Comparison of ENCODE assay signal across 13 cellular contexts in the genomic region with DNA sequence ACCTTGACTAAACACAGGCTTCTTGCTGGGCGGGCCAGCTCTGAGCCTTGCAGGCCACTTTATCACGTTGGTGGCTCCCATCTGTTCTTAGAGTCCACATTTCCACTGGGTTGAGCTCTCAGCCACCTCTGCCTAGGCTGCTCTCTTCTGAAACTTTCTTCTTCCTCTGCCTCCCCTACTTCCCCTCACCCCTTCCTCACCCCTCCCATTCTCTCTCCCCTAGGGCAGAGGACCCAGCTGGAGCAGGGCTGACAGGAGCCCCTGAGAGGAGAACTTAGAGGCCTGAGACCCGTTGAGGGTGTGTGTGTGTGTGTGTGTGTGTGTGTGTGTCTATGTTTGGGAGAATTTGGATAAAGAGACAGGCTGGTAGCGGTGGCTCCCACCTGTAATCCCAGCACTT. TPM values are rescaled to one million over a fixed set of nuclear protein-coding genes. Genes with fewer than 3 reads are reported as not detected.
A peak's percentile ranks its signal among the peaks of the same experiment; 100 is the strongest.
DNase-seq lines count a peak whose midpoint lies in the region; ATAC-seq, FAIRE-seq and TF ChIP-seq lines count a peak whose summit lies in the region.
"Had no signal": no experiment of that assay in that cellular context is flagged by ENCODE, and none has a peak within 500 bp of the region (broad histone marks: within the 10 kb centered on the region; RNA-seq: fewer than 3 reads in every experiment).

No MANE protein-coding gene starts in this region.

- H3K36me3 ChIP-seq in DND-41 (ENCODE audit: insufficient read depth, low read length) (no peaks in the 10 kb centered on the region), mucosa of rectum (ENCODE audit: control insufficient read depth in 2 of 2, insufficient read depth in 2 of 2, low read length in 2 of 2) (no peaks in the 10 kb centered on the region), small intestine (ENCODE audit: control insufficient read depth in 2 of 2, insufficient read depth in 2 of 2, low read length in 2 of 2) (no peaks in the 10 kb centered on the region)

- H3K9ac ChIP-seq in DND-41 (ENCODE audit: low read depth, low read length) (peak overlapping the region; percentile 74), mucosa of rectum (ENCODE audit: low read depth in 1 of 2, low read length in 2 of 2) (no peak overlapping the region)

- peak overlapping the region; percentile 100 for H3K27ac ChIP-seq in DND-41 (ENCODE audit: low read length)
- peak overlapping the region; percentile 31 to 44 for H3K27ac ChIP-seq in mucosa of rectum (ENCODE audit: low read depth in 2 of 2, low read length in 2 of 2)
- peak overlapping the region in 1 of 2 donors; percentile 89 for H3K27ac ChIP-seq in small intestine (ENCODE audit: low read depth in 1 of 2, low read length in 1 of 2)

- no peak for FAIRE-seq in small intestine (lab: Jason Lieb, UNC)

- H2AFZ ChIP-seq in DND-41 (ENCODE audit: low read depth, low read length) = no peak overlapping the region

- CTCF ChIA-PET in activated CD4-positive, alpha-beta memory T cell treated with anti-CD3 and anti-CD28 coated beads for 36 hours (lab: Charles Lee) = interaction anchor here (0.7 to 2.5 kb wide), 6 partner anchors 13 to 138 kb away, joined by 3 to 8 read pairs (median 4); no protein-coding TSS in a partner anchor

- peaks cover 39 to 67% (median 57%) of the 10 kb centered on the region in 3 donors for H3K4me1 Mint-ChIP-seq in IgD-negative memory B cell
- peaks cover 63% of the 10 kb centered on the region for H3K4me1 Mint-ChIP-seq in activated CD4-positive, alpha-beta memory T cell treated with anti-CD3 and anti-CD28 coated beads for 36 hours (ENCODE audit: low read depth)

- POLR2A ChIA-PET in activated CD4-positive, alpha-beta memory T cell treated with anti-CD3 and anti-CD28 coated beads for 36 hours (lab: Charles Lee) = interaction anchor here (1.0 to 17.1 kb wide), 4 partner anchors 18 to 136 kb away, joined by 3 to 426 read pairs (median 16); partner anchors contain the start of gene TMSB4X

- ATAC-seq in DND-41 (ENCODE audit: insufficient read depth, low read depth) = peak; percentile 48

- H4K20me1 ChIP-seq in DND-41 (ENCODE audit: insufficient read depth, low read length) = no peaks in the 10 kb centered on the region

- H3K27ac Mint-ChIP-seq in IgD-negative memory B cell = peak overlapping the region; percentile 84 to 96 (median 95)
- H3K27ac Mint-ChIP-seq in activated CD4-positive, alpha-beta memory T cell treated with anti-CD3 and anti-CD28 coated beads for 36 hours = peak overlapping the region; percentile 99

- no peak for TF ChIP-seq CTCF in DND-41 (IDR thresholded peaks at IDR 0.05; ENCODE audit: borderline replicate concordance, extremely low read depth, low read length, poor library complexity, severe bottlenecking)

- H3K4me1 ChIP-seq in DND-41 (ENCODE audit: insufficient read depth, low read length) = peaks cover 79% of the 10 kb centered on the region
- H3K4me1 ChIP-seq in mucosa of rectum (ENCODE audit: control insufficient read depth in 2 of 2, insufficient read depth in 2 of 2, low read length in 2 of 2) = peaks cover 15 to 22% of the 10 kb centered on the region in 2 donors
- H3K4me1 ChIP-seq in small intestine (ENCODE audit: control insufficient read depth in 2 of 2, insufficient read depth in 1 of 2, low read depth in 1 of 2, low read length in 1 of 2) = no peaks in the 10 kb centered on the region

- no peaks in the 10 kb centered on the region for H3K27me3 ChIP-seq in DND-41 (ENCODE audit: insufficient read depth, low read length, poor library complexity)
- no peaks in the 10 kb centered on the region for H3K27me3 ChIP-seq in mucosa of rectum (ENCODE audit: control insufficient read depth in 2 of 2, insufficient read depth in 2 of 2, low read length in 2 of 2)
- no peaks in the 10 kb centered on the region for H3K27me3 ChIP-seq in small intestine (ENCODE audit: control insufficient read depth in 2 of 2, insufficient read depth in 2 of 2, low read length in 2 of 2)

- 43 to 76% (median 66%) methylated on average over 4 of the region's 4 CpGs for WGBS in small intestine, 3 donors

- H3K4me3 ChIP-seq in DND-41 (ENCODE audit: low read depth in 1 of 2, low read length in 2 of 2) (peak overlapping the region in 1 of 2 experiments; percentile 54; a peak in 2 of 4 replicates), mucosa of rectum (ENCODE audit: low read length in 2 of 2) (no peak overlapping the region), small intestine (ENCODE audit: low read depth in 1 of 2, low read length in 2 of 2) (no peak overlapping the region)

- DNase-seq in DND-41 (peak; percentile 81), G401 (ENCODE audit: low spot score) (no peak), COR-L47 (lab: John Stamatoyannopoulos, UW) (no peak), DMS114 treated with DMSO at 0.1 percent for 48 hours (lab: John Stamatoyannopoulos, UW; ENCODE audit: unreplicated experiment) (no peak), small intestine (no peak)
- DNase-seq in activated CD4-positive, alpha-beta memory T cell treated with anti-CD3 and anti-CD28 coated beads for 36 hours = no peak
- DNase-seq: dermis blood vessel endothelial cell; hippocampal formation; NCI-H2171; stimulated activated CD4-positive, alpha-beta T cell treated with anti-CD3 and anti-CD28 coated beads, Interleukin-15, amount 100 ng/mL, for 24 hours had no signal

- in situ Hi-C loops in G401 (cut with HindIII; ENCODE audit: low sequenced_read_pairs) = no loop called here

- peaks cover 48% of the 10 kb centered on the region for H3K79me2 ChIP-seq in DND-41 (ENCODE audit: insufficient read depth, low read length)

- no peaks in the 10 kb centered on the region for H3K36me3 Mint-ChIP-seq in IgD-negative memory B cell
- peaks cover 2% of the 10 kb centered on the region for H3K36me3 Mint-ChIP-seq in activated CD4-positive, alpha-beta memory T cell treated with anti-CD3 and anti-CD28 coated beads for 36 hours

- H3K9me3 ChIP-seq in DND-41 (ENCODE audit: insufficient read depth, low read length, severe bottlenecking) (no peaks in the 10 kb centered on the region), mucosa of rectum (ENCODE audit: control insufficient read depth in 2 of 2, low read length in 2 of 2) (no peaks in the 10 kb centered on the region), small intestine (ENCODE audit: control insufficient read depth, low read depth) (no peaks in the 10 kb centered on the region)

- H3K4me2 ChIP-seq in DND-41 (ENCODE audit: insufficient read depth, low read length) = peak overlapping the region; percentile 62

- intact Hi-C loops in activated CD4-positive, alpha-beta memory T cell treated with anti-CD3 and anti-CD28 coated beads for 36 hours (cut with micrococcal nuclease) = loop anchor here (5.0 to 10.0 kb wide), 5 partner anchors 212 to 1193 kb away; partner anchors contain the start of genes OFD1, TCEANC and TRAPPC2

- H3K4me3 Mint-ChIP-seq in IgD-negative memory B cell = peak overlapping the region; percentile 62 to 86 (median 74)
- peak overlapping the region; percentile 81 for H3K4me3 Mint-ChIP-seq in activated CD4-positive, alpha-beta memory T cell treated with anti-CD3 and anti-CD28 coated beads for 36 hours

- no peaks in the 10 kb centered on the region for H3K9me3 Mint-ChIP-seq in IgD-negative memory B cell
- H3K9me3 Mint-ChIP-seq in activated CD4-positive, alpha-beta memory T cell treated with anti-CD3 and anti-CD28 coated beads for 36 hours = no peaks in the 10 kb centered on the region

- H3K27me3 Mint-ChIP-seq in IgD-negative memory B cell = peaks cover 5% of the 10 kb centered on the region
- no peaks in the 10 kb centered on the region for H3K27me3 Mint-ChIP-seq in activated CD4-positive, alpha-beta memory T cell treated with anti-CD3 and anti-CD28 coated beads for 36 hours

RNA-seq across cellular contexts. Expression of gene TMSB4X, which starts 19.9 kb away (rescaled TPM):
- polyA plus RNA-seq in IgD-negative memory B cell = 19,114 TPM
- total RNA-seq in activated CD4-positive, alpha-beta memory T cell treated with anti-CD3 and anti-CD28 coated beads for 36 hours = 1,000 to 10,000 TPM; 6,087 to 6,256 TPM
- total RNA-seq in G401 (2014; rRNA removed; shearing (Covaris generic)) = 2,749 and 3,064 TPM in 2 replicates
- 1,000 to 10,000 TPM; 3,848 to 6,707 (median 4,907) TPM for polyA plus RNA-seq in small intestine

RNA-seq across cellular contexts. Expression of gene TLR8, which starts 48.6 kb away (rescaled TPM):
- polyA plus RNA-seq in IgD-negative memory B cell (0.20 TPM), small intestine (under 1 TPM; 0.22 to 0.73 (median 0.27) TPM)
- total RNA-seq in activated CD4-positive, alpha-beta memory T cell treated with anti-CD3 and anti-CD28 coated beads for 36 hours = not detected
- total RNA-seq in G401 (2014; rRNA removed; shearing (Covaris generic)) = not detected in 2 replicates
- total RNA-seq: dermis blood vessel endothelial cell, myocyte had no signal
